Comparison of ENCODE assay signal across 18 cellular contexts in the genomic region with DNA sequence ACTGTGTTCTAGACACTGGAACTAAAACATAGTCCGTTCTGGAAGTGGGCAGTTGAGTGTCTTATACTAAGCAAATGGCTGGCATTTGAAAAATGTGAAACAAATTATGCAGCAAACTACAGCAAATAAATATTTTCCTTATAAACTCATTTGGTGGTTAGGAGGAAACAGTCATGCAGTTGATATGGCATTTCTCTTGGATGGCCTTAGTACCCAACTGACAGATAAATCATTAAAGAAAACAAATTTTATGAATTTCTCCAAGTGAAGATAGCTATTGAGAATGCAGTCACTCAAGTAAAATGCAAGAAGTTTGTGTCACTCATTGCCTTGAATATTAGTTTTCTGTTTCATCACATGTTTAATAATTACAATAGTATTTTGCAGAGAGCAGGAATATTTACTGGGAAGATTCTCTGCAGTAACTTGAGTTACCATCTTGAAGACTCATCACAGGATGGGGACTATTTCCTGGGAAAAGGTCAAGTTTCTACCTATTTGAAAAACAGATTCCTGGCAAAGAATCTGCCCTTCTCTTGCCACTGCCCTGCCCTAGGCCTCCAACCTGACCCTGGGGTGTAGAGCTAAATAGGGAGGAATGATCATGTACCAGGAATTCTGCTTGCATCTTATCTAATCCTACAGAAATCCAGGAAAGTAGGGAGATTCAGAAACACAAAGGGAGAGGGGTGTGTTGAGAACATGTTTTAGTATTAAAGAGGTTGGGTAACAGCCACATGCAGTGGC.
DNase-seq lines count a peak whose midpoint lies in the region; ATAC-seq lines count a peak whose summit lies in the region.
"Had no signal": no experiment of that assay in that cellular context is flagged by ENCODE, and none has a peak within 500 bp of the region (broad histone marks: within the 10 kb centered on the region; RNA-seq: fewer than 3 reads in every experiment).

No MANE protein-coding gene starts in this region.

- no peak for ATAC-seq in GM21515 (IDR thresholded peaks at IDR 0.05; ENCODE audit: unreplicated experiment)
- ATAC-seq in HG02763 (IDR thresholded peaks at IDR 0.05; ENCODE audit: unreplicated experiment): no peak
- no peak for ATAC-seq in HG03342 (IDR thresholded peaks at IDR 0.05; ENCODE audit: unreplicated experiment)
- ATAC-seq: activated CD4-positive, CD25-positive, alpha-beta regulatory T cell treated with anti-CD3 and anti-CD28 coated beads, Interleukin-2, amount 50 U/mL, for 24 hours; natural killer cell treated with Interleukin-12 subunit alpha and Interleukin-12 subunit beta and Interleukin-15 and Interleukin-18, amount 100 ng/mL, for 72 hours; T-helper 17 cell had no signal

- H3K27me3 Mint-ChIP-seq in activated CD4-positive, alpha-beta memory T cell treated with anti-CD3 and anti-CD28 coated beads, Interleukin-2, amount 10 ng/mL, durations not matched to agents 7 days and 5 days: peaks cover 16% of the 10 kb centered on the region
- H3K27me3 Mint-ChIP-seq: brain had no signal

- CTCF ChIA-PET in activated CD4-positive, alpha-beta memory T cell treated with anti-CD3 and anti-CD28 coated beads, Interleukin-2, amount 10 ng/mL, durations not matched to agents 7 days and 5 days (lab: Charles Lee): no interaction called here

- no peak overlapping the region for H3K27ac Mint-ChIP-seq in activated CD4-positive, alpha-beta memory T cell treated with anti-CD3 and anti-CD28 coated beads, Interleukin-2, amount 10 ng/mL, durations not matched to agents 7 days and 5 days
- H3K27ac Mint-ChIP-seq: brain; natural killer cell treated with Interleukin-12 subunit alpha and Interleukin-12 subunit beta and Interleukin-15 and Interleukin-18, amount 100 ng/mL, for 72 hours; T-helper 17 cell had no signal

- no peaks in the 10 kb centered on the region for H3K36me3 Mint-ChIP-seq in activated CD4-positive, alpha-beta memory T cell treated with anti-CD3 and anti-CD28 coated beads, Interleukin-2, amount 10 ng/mL, durations not matched to agents 7 days and 5 days (ENCODE audit: low read depth)
- H3K36me3 Mint-ChIP-seq: natural killer cell treated with Interleukin-12 subunit alpha and Interleukin-12 subunit beta and Interleukin-15 and Interleukin-18, amount 100 ng/mL, for 72 hours had no signal

- peaks cover 2% of the 10 kb centered on the region for H3K4me1 Mint-ChIP-seq in activated CD4-positive, alpha-beta memory T cell treated with anti-CD3 and anti-CD28 coated beads, Interleukin-2, amount 10 ng/mL, durations not matched to agents 7 days and 5 days
- H3K4me1 Mint-ChIP-seq: T-helper 17 cell had no signal

- POLR2A ChIA-PET in activated CD4-positive, alpha-beta memory T cell treated with anti-CD3 and anti-CD28 coated beads, Interleukin-2, amount 10 ng/mL, durations not matched to agents 7 days and 5 days (lab: Charles Lee): no interaction called here

- no peak overlapping the region for H3K4me3 Mint-ChIP-seq in activated CD4-positive, alpha-beta memory T cell treated with anti-CD3 and anti-CD28 coated beads, Interleukin-2, amount 10 ng/mL, durations not matched to agents 7 days and 5 days
- H3K4me3 Mint-ChIP-seq: brain; natural killer cell treated with Interleukin-12 subunit alpha and Interleukin-12 subunit beta and Interleukin-15 and Interleukin-18, amount 100 ng/mL, for 72 hours; T-helper 17 cell had no signal

- DNase-seq in EH (ENCODE audit: low read depth) (peak; percentile 92), NCI-H226 (peak; percentile 72), fibroblast of gingiva (ENCODE audit: low read depth) (peak; percentile 70), renal cortical epithelial cell (ENCODE audit: low read depth) (peak; percentile 58)
- DNase-seq in activated CD4-positive, alpha-beta memory T cell treated with anti-CD3 and anti-CD28 coated beads, Interleukin-2, amount 10 ng/mL, durations not matched to agents 7 days and 5 days: no peak
- DNase-seq: activated gamma-delta T cell treated with Interleukin-2 at 50 U/mL for 16 hours; effector CD4-positive, alpha-beta T cell; foreskin melanocyte; H7; NCI-H1105; NCI-H2227 treated with DMSO at 0.1 percent for 48 hours; T-helper 17 cell had no signal

- no peaks in the 10 kb centered on the region for H3K9me3 Mint-ChIP-seq in activated CD4-positive, alpha-beta memory T cell treated with anti-CD3 and anti-CD28 coated beads, Interleukin-2, amount 10 ng/mL, durations not matched to agents 7 days and 5 days
- H3K9me3 Mint-ChIP-seq: brain; natural killer cell treated with Interleukin-12 subunit alpha and Interleukin-12 subunit beta and Interleukin-15 and Interleukin-18, amount 100 ng/mL, for 72 hours had no signal
